Comparison of ENCODE assay signal across 17 cellular contexts in the genomic region with DNA sequence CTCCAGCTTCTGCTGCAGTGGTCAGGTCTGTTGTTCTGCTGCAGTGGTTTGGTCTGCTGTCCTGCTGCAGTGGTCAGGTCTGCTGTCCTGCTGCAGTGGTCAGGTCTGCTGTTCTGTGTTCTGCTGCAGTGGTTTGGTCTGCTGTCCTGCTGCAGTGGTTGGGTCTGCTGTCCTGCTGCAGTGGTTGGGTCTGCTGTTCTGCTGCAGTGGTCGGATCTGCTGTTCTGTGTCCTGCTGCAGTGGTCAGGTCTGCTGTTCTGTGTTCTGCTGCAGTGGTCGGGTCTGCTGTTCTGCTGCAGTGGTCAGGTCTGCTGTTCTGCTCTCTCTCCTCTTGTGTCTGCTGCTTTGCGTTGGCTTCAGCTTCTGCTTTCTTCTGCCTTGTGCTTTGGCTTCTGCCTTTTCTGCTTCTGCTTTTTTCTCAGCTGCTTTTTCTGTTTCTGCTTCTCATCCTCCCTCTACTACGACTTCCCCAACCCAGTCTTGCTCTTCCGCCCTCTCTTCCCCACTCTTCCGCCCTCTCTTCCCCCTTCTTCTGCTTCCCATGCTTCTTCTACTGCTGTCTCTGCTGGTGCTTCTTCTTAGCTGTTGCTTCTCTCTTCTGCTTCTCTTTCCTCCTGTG.
DNase-seq lines count a peak whose midpoint lies in the region; ATAC-seq and TF ChIP-seq lines count a peak whose summit lies in the region.
"Had no signal": no experiment of that assay in that cellular context is flagged by ENCODE, and none has a peak within 500 bp of the region (broad histone marks: within the 10 kb centered on the region; RNA-seq: fewer than 3 reads in every experiment).

No MANE protein-coding gene starts in this region.

- no peak overlapping the region for H2AFZ ChIP-seq in MM.1S (ENCODE audit: low read length)

- peaks cover 0 to 4% (median 0%) of the 10 kb centered on the region in 11 experiments; a peak in 2 of 22 replicates for H3K36me3 ChIP-seq in BLaER1 treated with 17β-estradiol and CSF1 and Interleukin-3, amounts not matched to agents 10 nM and 100 nM
- no peaks in the 10 kb centered on the region for H3K36me3 ChIP-seq in MM.1S (replicated peaks; ENCODE audit: insufficient read depth, low read length)
- H3K36me3 ChIP-seq: ascending aorta, tibial nerve had no signal

- no peak for TF ChIP-seq CTCF in MM.1S (IDR thresholded peaks at IDR 0.05; ENCODE audit: low read length)

- peak overlapping the region; percentile 58 to 93 (median 81) for H3K4me2 ChIP-seq in BLaER1 treated with 17β-estradiol and CSF1 and Interleukin-3, amounts not matched to agents 10 nM and 100 nM
- peak overlapping the region; percentile 5; the same call in 1 of the 2 replicates for H3K4me2 ChIP-seq in MM.1S (ENCODE audit: low read depth, low read length)
- H3K4me2 ChIP-seq: A549 had no signal

- H3K9ac ChIP-seq in BLaER1 treated with 17β-estradiol and CSF1 and Interleukin-3, amounts not matched to agents 10 nM and 100 nM: peak overlapping the region; percentile 51 to 85 (median 75); a peak in 21 of 22 replicates
- H3K9ac ChIP-seq in MM.1S (ENCODE audit: low read length): no peak overlapping the region

- peaks cover 0 to 6% (median 0%) of the 10 kb centered on the region in 11 experiments; a peak in 5 of 22 replicates for H4K20me1 ChIP-seq in BLaER1 treated with 17β-estradiol and CSF1 and Interleukin-3, amounts not matched to agents 10 nM and 100 nM
- no peaks in the 10 kb centered on the region for H4K20me1 ChIP-seq in MM.1S (ENCODE audit: insufficient read depth, low read length)

- peak overlapping the region; percentile 83 to 98 (median 91); a peak in 21 of 22 replicates for H3K27ac ChIP-seq in BLaER1 treated with 17β-estradiol and CSF1 and Interleukin-3, amounts not matched to agents 10 nM and 100 nM
- H3K27ac ChIP-seq in MM.1S (ENCODE audit: low read length): no peak overlapping the region
- H3K27ac ChIP-seq: A549, ascending aorta, epithelial cell of prostate, tibial nerve had no signal

- no peaks in the 10 kb centered on the region for H3K9me3 Mint-ChIP-seq in stimulated activated naive CD8-positive, alpha-beta T cell treated with anti-CD3 and anti-CD28 coated beads, Interleukin-15, amount 100 ng/mL, for 72 hours

- H3K4me1 Mint-ChIP-seq in stimulated activated naive CD8-positive, alpha-beta T cell treated with anti-CD3 and anti-CD28 coated beads, Interleukin-15, amount 100 ng/mL, for 72 hours: no peaks in the 10 kb centered on the region

- peaks cover 16 to 50% (median 23%) of the 10 kb centered on the region in 11 experiments for H3K9me3 ChIP-seq in BLaER1 treated with 17β-estradiol and CSF1 and Interleukin-3, amounts not matched to agents 10 nM and 100 nM (replicated peaks in 1 of 11)
- H3K9me3 ChIP-seq in MM.1S (replicated peaks; ENCODE audit: insufficient read depth, low read length): no peaks in the 10 kb centered on the region
- H3K9me3 ChIP-seq: A549 had no signal

- no peaks in the 10 kb centered on the region for H3K27me3 ChIP-seq in BLaER1 treated with 17β-estradiol and CSF1 and Interleukin-3, amounts not matched to agents 10 nM and 100 nM
- H3K27me3 ChIP-seq in MM.1S (replicated peaks; ENCODE audit: insufficient read depth, low read length): 0 out of 2 replicates have a peak, but pooled peaks cover 6% of the 10 kb centered on the region
- H3K27me3 ChIP-seq: ascending aorta, tibial nerve had no signal

- H3K4me1 ChIP-seq in BLaER1 treated with 17β-estradiol and CSF1 and Interleukin-3, amounts not matched to agents 10 nM and 100 nM: peaks cover 52 to 81% (median 66%) of the 10 kb centered on the region in 10 experiments
- no peaks in the 10 kb centered on the region for H3K4me1 ChIP-seq in MM.1S (ENCODE audit: low read length)

- DNase-seq in MM.1S (no peak), SIG-M5 treated with dmso at 0.1 percent for 504 hours (lab: John Stamatoyannopoulos, UW; ENCODE audit: unreplicated experiment) (peak; percentile 80), germinal center (ENCODE audit: low spot score) (peak; percentile 74)
- DNase-seq in stimulated activated naive CD8-positive, alpha-beta T cell treated with anti-CD3 and anti-CD28 coated beads, Interleukin-15, amount 100 ng/mL, for 72 hours: no peak
- no peak for DNase-seq in stimulated activated CD4-positive, alpha-beta T cell treated with anti-CD3 and anti-CD28 coated beads, Interleukin-1b, Interleukin-23, amount 100 ng/mL, for 48 hours
- DNase-seq: activated CD4-positive, CD25-positive, alpha-beta regulatory T cell; activated gamma-delta T cell treated with Interleukin-2 at 50 U/mL for 16 hours; COR-L47; occipital lobe; SW 1271 had no signal

- no peak overlapping the region for H3K4me3 Mint-ChIP-seq in stimulated activated naive CD8-positive, alpha-beta T cell treated with anti-CD3 and anti-CD28 coated beads, Interleukin-15, amount 100 ng/mL, for 72 hours

- H3K4me3 ChIP-seq in BLaER1 treated with 17β-estradiol and CSF1 and Interleukin-3, amounts not matched to agents 10 nM and 100 nM: peak overlapping the region in 8 of 10 experiments; percentile 6 to 50 (median 36); a peak in 12 of 20 replicates
- no peak overlapping the region for H3K4me3 ChIP-seq in MM.1S (ENCODE audit: low read length)
- H3K4me3 ChIP-seq: A549, ascending aorta, tibial nerve had no signal

- H3K79me2 ChIP-seq in MM.1S (ENCODE audit: low read length): no peaks in the 10 kb centered on the region

- no peaks in the 10 kb centered on the region for H3F3A ChIP-seq in MM.1S (ENCODE audit: insufficient read depth, low read length)

- H3K9me2 ChIP-seq in MM.1S (replicated peaks; ENCODE audit: insufficient read depth, low read length): no peaks in the 10 kb centered on the region

- H3K27me3 Mint-ChIP-seq in stimulated activated naive CD8-positive, alpha-beta T cell treated with anti-CD3 and anti-CD28 coated beads, Interleukin-15, amount 100 ng/mL, for 72 hours: peaks cover 12% of the 10 kb centered on the region

- no peak for ATAC-seq in stimulated activated naive CD8-positive, alpha-beta T cell treated with anti-CD3 and anti-CD28 coated beads, Interleukin-15, amount 100 ng/mL, for 72 hours
- ATAC-seq in GM21515 (IDR thresholded peaks at IDR 0.05; ENCODE audit: unreplicated experiment): no peak
- ATAC-seq in GM19467 (IDR thresholded peaks at IDR 0.05; ENCODE audit: unreplicated experiment): no peak

- no peak overlapping the region for H3K27ac Mint-ChIP-seq in stimulated activated naive CD8-positive, alpha-beta T cell treated with anti-CD3 and anti-CD28 coated beads, Interleukin-15, amount 100 ng/mL, for 72 hours

Comparison
In these comparisons a context has a peak if more than half of its experiments do, and no peak if none do; other contexts are left out.
1. DNase-seq: peak in SIG-M5 treated with dmso at 0.1 percent for 504 hours (single experiment) and germinal center (single experiment); none in MM.1S (single experiment), stimulated activated naive CD8-positive, alpha-beta T cell treated with anti-CD3 and anti-CD28 coated beads, Interleukin-15, amount 100 ng/mL, for 72 hours (0 of 2) and stimulated activated CD4-positive, alpha-beta T cell treated with anti-CD3 and anti-CD28 coated beads, Interleukin-1b, Interleukin-23, amount 100 ng/mL, for 48 hours (single experiment).